1 cellular context compared by ENCODE assay signal in the genomic region with DNA sequence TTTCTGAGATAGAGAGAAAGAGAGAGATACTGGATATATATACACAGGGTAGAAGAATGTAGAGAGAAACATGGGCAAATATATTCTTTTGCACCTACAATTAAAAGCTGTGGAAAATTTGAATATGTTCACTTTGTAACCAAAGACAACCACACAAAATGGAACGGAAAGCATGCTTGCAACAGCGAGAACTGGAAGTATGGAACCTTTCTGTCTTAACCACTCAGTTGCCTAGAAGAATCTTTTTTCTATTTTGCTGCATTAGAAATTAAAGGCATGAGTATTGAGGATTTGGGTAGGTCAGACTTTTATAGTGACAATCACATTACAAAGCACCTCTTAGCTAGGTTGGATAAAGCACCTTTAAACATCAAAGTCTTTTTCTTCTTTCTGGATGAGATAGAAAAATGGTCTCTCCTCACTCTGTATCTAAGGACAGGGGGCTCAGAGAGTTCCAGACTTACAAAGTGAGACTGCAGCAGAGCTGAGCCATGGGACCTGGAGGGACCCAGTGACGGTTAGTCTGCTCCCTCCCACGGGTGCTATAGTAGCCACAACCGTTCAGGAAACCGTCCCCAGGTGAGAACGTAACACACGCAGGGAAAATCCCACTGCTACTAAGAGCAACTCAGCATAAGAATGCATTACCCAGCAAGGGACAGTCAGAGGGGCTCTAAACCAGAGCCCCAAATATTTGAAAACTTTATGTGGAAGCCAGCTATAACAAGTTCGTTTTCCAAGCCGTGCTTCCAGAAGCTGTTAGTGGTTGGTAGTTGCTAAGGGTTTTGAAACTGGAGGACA.
TF ChIP-seq lines count a peak whose summit lies in the region.

No MANE protein-coding gene starts in this region.

TF ChIP-seq in GM23338, 12 proteins besides CTCF, POLR2A, EP300 and RAD21 (continued from another document):
- TF ChIP-seq, protein P1, sequence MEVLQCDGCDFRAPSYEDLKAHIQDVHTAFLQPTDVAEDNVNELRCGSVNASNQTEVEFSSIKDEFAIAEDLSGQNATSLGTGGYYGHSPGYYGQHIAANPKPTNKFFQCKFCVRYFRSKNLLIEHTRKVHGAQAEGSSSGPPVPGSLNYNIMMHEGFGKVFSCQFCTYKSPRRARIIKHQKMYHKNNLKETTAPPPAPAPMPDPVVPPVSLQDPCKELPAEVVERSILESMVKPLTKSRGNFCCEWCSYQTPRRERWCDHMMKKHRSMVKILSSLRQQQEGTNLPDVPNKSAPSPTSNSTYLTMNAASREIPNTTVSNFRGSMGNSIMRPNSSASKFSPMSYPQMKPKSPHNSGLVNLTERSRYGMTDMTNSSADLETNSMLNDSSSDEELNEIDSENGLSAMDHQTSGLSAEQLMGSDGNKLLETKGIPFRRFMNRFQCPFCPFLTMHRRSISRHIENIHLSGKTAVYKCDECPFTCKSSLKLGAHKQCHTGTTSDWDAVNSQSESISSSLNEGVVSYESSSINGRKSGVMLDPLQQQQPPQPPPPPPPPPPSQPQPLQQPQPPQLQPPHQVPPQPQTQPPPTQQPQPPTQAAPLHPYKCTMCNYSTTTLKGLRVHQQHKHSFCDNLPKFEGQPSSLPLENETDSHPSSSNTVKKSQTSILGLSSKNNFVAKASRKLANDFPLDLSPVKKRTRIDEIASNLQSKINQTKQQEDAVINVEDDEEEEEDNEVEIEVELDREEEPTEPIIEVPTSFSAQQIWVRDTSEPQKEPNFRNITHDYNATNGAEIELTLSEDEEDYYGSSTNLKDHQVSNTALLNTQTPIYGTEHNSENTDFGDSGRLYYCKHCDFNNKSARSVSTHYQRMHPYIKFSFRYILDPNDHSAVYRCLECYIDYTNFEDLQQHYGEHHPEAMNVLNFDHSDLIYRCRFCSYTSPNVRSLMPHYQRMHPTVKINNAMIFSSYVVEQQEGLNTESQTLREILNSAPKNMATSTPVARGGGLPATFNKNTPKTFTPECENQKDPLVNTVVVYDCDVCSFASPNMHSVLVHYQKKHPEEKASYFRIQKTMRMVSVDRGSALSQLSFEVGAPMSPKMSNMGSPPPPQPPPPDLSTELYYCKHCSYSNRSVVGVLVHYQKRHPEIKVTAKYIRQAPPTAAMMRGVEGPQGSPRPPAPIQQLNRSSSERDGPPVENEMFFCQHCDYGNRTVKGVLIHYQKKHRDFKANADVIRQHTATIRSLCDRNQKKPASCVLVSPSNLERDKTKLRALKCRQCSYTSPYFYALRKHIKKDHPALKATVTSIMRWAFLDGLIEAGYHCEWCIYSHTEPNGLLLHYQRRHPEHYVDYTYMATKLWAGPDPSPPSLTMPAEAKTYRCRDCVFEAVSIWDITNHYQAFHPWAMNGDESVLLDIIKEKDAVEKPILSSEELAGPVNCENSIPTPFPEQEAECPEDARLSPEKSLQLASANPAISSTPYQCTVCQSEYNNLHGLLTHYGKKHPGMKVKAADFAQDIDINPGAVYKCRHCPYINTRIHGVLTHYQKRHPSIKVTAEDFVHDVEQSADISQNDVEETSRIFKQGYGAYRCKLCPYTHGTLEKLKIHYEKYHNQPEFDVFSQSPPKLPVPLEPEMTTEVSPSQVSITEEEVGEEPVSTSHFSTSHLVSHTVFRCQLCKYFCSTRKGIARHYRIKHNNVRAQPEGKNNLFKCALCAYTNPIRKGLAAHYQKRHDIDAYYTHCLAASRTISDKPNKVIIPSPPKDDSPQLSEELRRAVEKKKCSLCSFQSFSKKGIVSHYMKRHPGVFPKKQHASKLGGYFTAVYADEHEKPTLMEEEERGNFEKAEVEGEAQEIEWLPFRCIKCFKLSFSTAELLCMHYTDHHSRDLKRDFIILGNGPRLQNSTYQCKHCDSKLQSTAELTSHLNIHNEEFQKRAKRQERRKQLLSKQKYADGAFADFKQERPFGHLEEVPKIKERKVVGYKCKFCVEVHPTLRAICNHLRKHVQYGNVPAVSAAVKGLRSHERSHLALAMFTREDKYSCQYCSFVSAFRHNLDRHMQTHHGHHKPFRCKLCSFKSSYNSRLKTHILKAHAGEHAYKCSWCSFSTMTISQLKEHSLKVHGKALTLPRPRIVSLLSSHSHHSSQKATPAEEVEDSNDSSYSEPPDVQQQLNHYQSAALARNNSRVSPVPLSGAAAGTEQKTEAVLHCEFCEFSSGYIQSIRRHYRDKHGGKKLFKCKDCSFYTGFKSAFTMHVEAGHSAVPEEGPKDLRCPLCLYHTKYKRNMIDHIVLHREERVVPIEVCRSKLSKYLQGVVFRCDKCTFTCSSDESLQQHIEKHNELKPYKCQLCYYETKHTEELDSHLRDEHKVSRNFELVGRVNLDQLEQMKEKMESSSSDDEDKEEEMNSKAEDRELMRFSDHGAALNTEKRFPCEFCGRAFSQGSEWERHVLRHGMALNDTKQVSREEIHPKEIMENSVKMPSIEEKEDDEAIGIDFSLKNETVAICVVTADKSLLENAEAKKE (CRISPR knock-in tag; IDR thresholded peaks at IDR 0.05), result no peak
- TF ChIP-seq EZH2 (IDR thresholded peaks at IDR 0.05; ENCODE audit: low read depth, unreplicated experiment) (no peak), ZNF331 (CRISPR knock-in tag; IDR thresholded peaks at IDR 0.05; ENCODE audit: low read depth) (no peak), STAT1 (IDR thresholded peaks at IDR 0.05; ENCODE audit: unreplicated experiment) (no peak), POLR2AphosphoS5 (IDR thresholded peaks at IDR 0.05; ENCODE audit: low read depth) (no peak), EZH2phosphoT487 (IDR thresholded peaks at IDR 0.05; ENCODE audit: unreplicated experiment) (no peak), CREB1 (CRISPR knock-in tag; IDR thresholded peaks at IDR 0.05; ENCODE audit: low read depth) (no peak)
- TF ChIP-seq, protein P2, sequence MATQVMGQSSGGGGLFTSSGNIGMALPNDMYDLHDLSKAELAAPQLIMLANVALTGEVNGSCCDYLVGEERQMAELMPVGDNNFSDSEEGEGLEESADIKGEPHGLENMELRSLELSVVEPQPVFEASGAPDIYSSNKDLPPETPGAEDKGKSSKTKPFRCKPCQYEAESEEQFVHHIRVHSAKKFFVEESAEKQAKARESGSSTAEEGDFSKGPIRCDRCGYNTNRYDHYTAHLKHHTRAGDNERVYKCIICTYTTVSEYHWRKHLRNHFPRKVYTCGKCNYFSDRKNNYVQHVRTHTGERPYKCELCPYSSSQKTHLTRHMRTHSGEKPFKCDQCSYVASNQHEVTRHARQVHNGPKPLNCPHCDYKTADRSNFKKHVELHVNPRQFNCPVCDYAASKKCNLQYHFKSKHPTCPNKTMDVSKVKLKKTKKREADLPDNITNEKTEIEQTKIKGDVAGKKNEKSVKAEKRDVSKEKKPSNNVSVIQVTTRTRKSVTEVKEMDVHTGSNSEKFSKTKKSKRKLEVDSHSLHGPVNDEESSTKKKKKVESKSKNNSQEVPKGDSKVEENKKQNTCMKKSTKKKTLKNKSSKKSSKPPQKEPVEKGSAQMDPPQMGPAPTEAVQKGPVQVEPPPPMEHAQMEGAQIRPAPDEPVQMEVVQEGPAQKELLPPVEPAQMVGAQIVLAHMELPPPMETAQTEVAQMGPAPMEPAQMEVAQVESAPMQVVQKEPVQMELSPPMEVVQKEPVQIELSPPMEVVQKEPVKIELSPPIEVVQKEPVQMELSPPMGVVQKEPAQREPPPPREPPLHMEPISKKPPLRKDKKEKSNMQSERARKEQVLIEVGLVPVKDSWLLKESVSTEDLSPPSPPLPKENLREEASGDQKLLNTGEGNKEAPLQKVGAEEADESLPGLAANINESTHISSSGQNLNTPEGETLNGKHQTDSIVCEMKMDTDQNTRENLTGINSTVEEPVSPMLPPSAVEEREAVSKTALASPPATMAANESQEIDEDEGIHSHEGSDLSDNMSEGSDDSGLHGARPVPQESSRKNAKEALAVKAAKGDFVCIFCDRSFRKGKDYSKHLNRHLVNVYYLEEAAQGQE (IDR thresholded peaks at IDR 0.05; ENCODE audit: unreplicated experiment), result no peak
- TF ChIP-seq, protein P3, sequence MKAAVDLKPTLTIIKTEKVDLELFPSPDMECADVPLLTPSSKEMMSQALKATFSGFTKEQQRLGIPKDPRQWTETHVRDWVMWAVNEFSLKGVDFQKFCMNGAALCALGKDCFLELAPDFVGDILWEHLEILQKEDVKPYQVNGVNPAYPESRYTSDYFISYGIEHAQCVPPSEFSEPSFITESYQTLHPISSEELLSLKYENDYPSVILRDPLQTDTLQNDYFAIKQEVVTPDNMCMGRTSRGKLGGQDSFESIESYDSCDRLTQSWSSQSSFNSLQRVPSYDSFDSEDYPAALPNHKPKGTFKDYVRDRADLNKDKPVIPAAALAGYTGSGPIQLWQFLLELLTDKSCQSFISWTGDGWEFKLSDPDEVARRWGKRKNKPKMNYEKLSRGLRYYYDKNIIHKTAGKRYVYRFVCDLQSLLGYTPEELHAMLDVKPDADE (IDR thresholded peaks at IDR 0.05), result no peak
